Comparison of ENCODE assay signal across 14 cellular contexts in the genomic region with DNA sequence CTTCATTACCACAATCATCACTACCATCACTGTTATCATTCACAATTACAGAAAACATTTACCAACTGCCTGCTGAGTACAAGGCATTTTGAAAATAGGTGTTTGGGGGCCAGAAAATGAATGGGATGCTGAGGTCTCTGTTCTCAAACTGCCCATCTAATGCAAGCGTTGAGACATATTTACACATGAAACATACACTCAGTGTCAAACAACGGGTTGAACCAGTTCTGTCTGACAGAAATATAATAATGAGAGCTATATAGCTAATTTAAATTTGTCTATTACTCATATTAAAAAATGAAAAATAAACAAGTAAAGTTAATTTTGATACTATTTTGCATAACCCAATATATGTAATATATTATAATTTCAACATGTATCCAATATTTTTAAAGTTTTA.
"Had no signal": no experiment of that assay in that cellular context is flagged by ENCODE, and none has a peak within 500 bp of the region (broad histone marks: within the 10 kb centered on the region; RNA-seq: fewer than 3 reads in every experiment).

No MANE protein-coding gene starts in this region.

- H3K27me3 ChIP-seq: neural progenitor cell, right atrium auricular region, tibial artery, vagina had no signal

- H3K27ac Mint-ChIP-seq: activated naive CD8-positive, alpha-beta T cell; mesothelial cell of epicardium; neural progenitor cell; stimulated activated effector memory CD8-positive, alpha-beta T cell treated with anti-CD3 and anti-CD28 coated beads, Interleukin-12 subunit alpha, Interleukin-12 subunit beta, amount 100 ng/mL, for 72 hours had no signal

- H3K4me3 Mint-ChIP-seq: activated naive CD8-positive, alpha-beta T cell; mesothelial cell of epicardium; neural progenitor cell; stimulated activated effector memory CD8-positive, alpha-beta T cell treated with anti-CD3 and anti-CD28 coated beads, Interleukin-12 subunit alpha, Interleukin-12 subunit beta, amount 100 ng/mL, for 72 hours had no signal

- H3K36me3 ChIP-seq: lower lobe of right lung, neural progenitor cell, right atrium auricular region, tibial artery, vagina had no signal

- H3K9me3 ChIP-seq: lower lobe of right lung, tibial artery, vagina had no signal

- H3K36me3 Mint-ChIP-seq: activated naive CD8-positive, alpha-beta T cell; mesothelial cell of epicardium; neural progenitor cell; stimulated activated effector memory CD8-positive, alpha-beta T cell treated with anti-CD3 and anti-CD28 coated beads, Interleukin-12 subunit alpha, Interleukin-12 subunit beta, amount 100 ng/mL, for 72 hours had no signal

- H3K27me3 Mint-ChIP-seq: activated naive CD8-positive, alpha-beta T cell had no signal

- H3K9me3 Mint-ChIP-seq: stimulated activated effector memory CD8-positive, alpha-beta T cell treated with anti-CD3 and anti-CD28 coated beads, Interleukin-12 subunit alpha, Interleukin-12 subunit beta, amount 100 ng/mL, for 72 hours had no signal

- DNase-seq: activated CD4-positive, alpha-beta T cell treated with anti-CD3 and anti-CD28 coated beads, Interleukin-2, amount 50 U/mL, for 4 hours; activated CD4-positive, CD25-positive, alpha-beta regulatory T cell; activated effector memory CD4-positive, alpha-beta T cell treated with Interleukin-2 at 50 U/mL for 16 hours; activated T-cell treated with anti-CD3 and anti-CD28 coated beads, Interleukin-2, amount 50 U/mL, for 1 hour; dermis blood vessel endothelial cell; erythroblast; lower lobe of right lung; tibial artery had no signal

- ATAC-seq: lower lobe of right lung; stimulated activated effector memory CD8-positive, alpha-beta T cell treated with anti-CD3 and anti-CD28 coated beads, Interleukin-12 subunit alpha, Interleukin-12 subunit beta, amount 100 ng/mL, for 72 hours had no signal

- H3K4me3 ChIP-seq: lower lobe of right lung, neural progenitor cell, right atrium auricular region, tibial artery, vagina had no signal

- H3K4me1 Mint-ChIP-seq: neural progenitor cell; stimulated activated effector memory CD8-positive, alpha-beta T cell treated with anti-CD3 and anti-CD28 coated beads, Interleukin-12 subunit alpha, Interleukin-12 subunit beta, amount 100 ng/mL, for 72 hours had no signal

- H3K4me1 ChIP-seq: lower lobe of right lung, neural progenitor cell, right atrium auricular region, vagina had no signal

- H3K27ac ChIP-seq: lower lobe of right lung, neural progenitor cell, right atrium auricular region, tibial artery, vagina had no signal
